Comparison of ENCODE assay signal across 36 cellular contexts in the genomic region with DNA sequence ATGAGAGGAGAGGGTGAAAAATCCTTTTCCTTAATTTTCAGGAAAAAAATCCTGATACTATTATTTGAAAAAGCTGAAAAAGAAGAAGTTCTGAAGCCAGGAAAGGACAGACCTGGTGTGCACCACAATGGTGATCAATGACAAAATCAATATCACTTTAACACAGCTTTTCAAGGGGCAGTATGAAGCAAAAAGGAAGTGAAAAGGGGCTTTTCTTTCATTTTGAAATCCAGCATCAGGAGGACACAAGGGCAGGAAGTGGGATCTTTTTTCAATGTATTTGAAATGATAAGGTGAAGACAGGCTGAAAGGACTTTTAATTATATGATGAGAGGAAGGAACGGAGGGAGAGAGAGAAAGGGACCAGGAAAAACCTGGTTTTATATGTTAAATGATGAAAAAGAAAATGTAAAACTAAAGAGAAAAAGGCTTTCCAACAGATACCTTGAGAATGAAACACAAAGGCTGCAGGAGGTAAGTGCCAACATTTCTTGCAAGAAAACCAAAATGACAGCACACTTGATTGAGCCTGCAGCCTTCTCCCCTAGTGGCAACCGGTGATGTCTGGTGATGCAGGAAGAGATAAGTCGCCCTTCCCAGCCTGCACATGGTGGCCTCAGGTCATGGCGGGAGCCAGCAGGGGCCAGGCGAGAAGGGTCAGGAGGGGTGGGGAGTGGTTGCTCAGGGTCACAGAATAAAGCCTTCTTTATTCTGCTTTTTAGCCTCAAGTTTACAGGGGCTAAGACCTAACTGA.
DNase-seq lines count a peak whose midpoint lies in the region; ATAC-seq, FAIRE-seq and TF ChIP-seq lines count a peak whose summit lies in the region.
"Had no signal": no experiment of that assay in that cellular context is flagged by ENCODE, and none has a peak within 500 bp of the region (broad histone marks: within the 10 kb centered on the region; RNA-seq: fewer than 3 reads in every experiment).

No MANE protein-coding gene starts in this region.

- H3K36me3 ChIP-seq in OCI-LY7 (ENCODE audit: insufficient read depth, low read length) (no peaks in the 10 kb centered on the region), H1 (ENCODE audit: control insufficient read depth in 2 of 4, insufficient read depth in 4 of 4, low read length in 3 of 4) (no peaks in the 10 kb centered on the region), neural progenitor cell (no peaks in the 10 kb centered on the region)
- H3K36me3 ChIP-seq: cardiac muscle cell, HAP-1, Peyer's patch, suprapubic skin had no signal

- no peak overlapping the region for H3K27ac Mint-ChIP-seq in neural progenitor cell
- H3K27ac Mint-ChIP-seq in activated CD8-positive, alpha-beta T cell treated with anti-CD3 and anti-CD28 coated beads for 36 hours: no peak overlapping the region
- no peak overlapping the region for H3K27ac Mint-ChIP-seq in activated T-helper 17 cell treated with anti-CD3 and anti-CD28 coated beads, Interleukin-2, amount 50 U/mL, for 72 hours
- H3K27ac Mint-ChIP-seq: activated CD8-positive, alpha-beta T cell treated with anti-CD3 and anti-CD28 coated beads, Interleukin-2, amount 10 ng/mL, durations not matched to agents 7 days and 5 days; activated naive CD8-positive, alpha-beta T cell treated with anti-CD3 and anti-CD28 coated beads for 36 hours; immature natural killer cell; memory B cell had no signal

- no peak overlapping the region for H2BK20ac ChIP-seq in H1 (ENCODE audit: low read length)

- peak overlapping the region; percentile 94 for H3K27ac ChIP-seq in OCI-LY7 (ENCODE audit: low read depth, low read length, poor library complexity, severe bottlenecking)
- no peak overlapping the region for H3K27ac ChIP-seq in H1 (ENCODE audit: low read depth, low read length)
- H3K27ac ChIP-seq in neural progenitor cell: no peak overlapping the region
- H3K27ac ChIP-seq: C4-2B, cardiac muscle cell, hepatocyte, Peyer's patch, psoas muscle, suprapubic skin had no signal

- H4K8ac ChIP-seq in H1 (ENCODE audit: extremely low read depth, insufficient read depth, low read length): no peak overlapping the region

- no peak for TF ChIP-seq EP300 in H1 (IDR thresholded peaks at IDR 0.05; ENCODE audit: borderline replicate concordance in 1 of 2, low read depth in 2 of 2, low read length in 2 of 2)

- no peaks in the 10 kb centered on the region; the same call in 1 of the 2 replicates for H3K23me2 ChIP-seq in H1 (ENCODE audit: low read depth, low read length)

- no peaks in the 10 kb centered on the region for H3K9me2 ChIP-seq in OCI-LY7 (ENCODE audit: insufficient read depth, low read length)

- 73 to 100% methylated on average over 1 to 5 of the region's 5 CpGs for WGBS in H1 (ENCODE audit: extremely low coverage in 1 of 2, insufficient coverage in 1 of 2, insufficient read length in 1 of 2, insufficient replicate concordance in 2 of 2, low coverage in 1 of 2, low lambda C conversion rate in 2 of 2, missing lambda C conversion rate in 1 of 2), 2 experiments

- H3K4ac ChIP-seq in H1 (replicated peaks; ENCODE audit: insufficient read length, low read depth, low read length): no peak overlapping the region

- no peak overlapping the region for H2BK120ac ChIP-seq in H1 (replicated peaks; ENCODE audit: low read depth, low read length)

- H3K79me1 ChIP-seq in H1 (ENCODE audit: low read depth, low read length): no peaks in the 10 kb centered on the region

- H4K20me1 ChIP-seq in OCI-LY7 (ENCODE audit: insufficient read depth, low read length) (no peaks in the 10 kb centered on the region), H1 (replicated peaks in 1 of 2; ENCODE audit: control insufficient read depth in 1 of 2, insufficient read depth in 2 of 2, low read length in 2 of 2) (no peaks in the 10 kb centered on the region), neural progenitor cell (ENCODE audit: low read depth) (no peaks in the 10 kb centered on the region)

- no peaks in the 10 kb centered on the region for H3K9me3 Mint-ChIP-seq in neural progenitor cell
- no peaks in the 10 kb centered on the region for H3K9me3 Mint-ChIP-seq in activated CD8-positive, alpha-beta T cell treated with anti-CD3 and anti-CD28 coated beads for 36 hours
- peaks cover 3% of the 10 kb centered on the region for H3K9me3 Mint-ChIP-seq in activated T-helper 17 cell treated with anti-CD3 and anti-CD28 coated beads, Interleukin-2, amount 50 U/mL, for 72 hours
- H3K9me3 Mint-ChIP-seq: activated naive CD8-positive, alpha-beta T cell treated with anti-CD3 and anti-CD28 coated beads for 36 hours; memory B cell had no signal

- TF ChIP-seq RAD21 in H1 (IDR thresholded peaks at IDR 0.05 in 1 of 2, conservative IDR thresholded peaks at IDR 0.05 in 1 of 2; ENCODE audit: low read depth in 2 of 2, low read length in 2 of 2): peak in 1 of 2 experiments; percentile 31; a peak in 1 of 4 replicates

- peaks cover 51% of the 10 kb centered on the region for H3K4me1 Mint-ChIP-seq in neural progenitor cell
- no peaks in the 10 kb centered on the region for H3K4me1 Mint-ChIP-seq in activated CD8-positive, alpha-beta T cell treated with anti-CD3 and anti-CD28 coated beads for 36 hours (ENCODE audit: low read depth)
- no peaks in the 10 kb centered on the region for H3K4me1 Mint-ChIP-seq in activated T-helper 17 cell treated with anti-CD3 and anti-CD28 coated beads, Interleukin-2, amount 50 U/mL, for 72 hours
- H3K4me1 Mint-ChIP-seq: activated naive CD8-positive, alpha-beta T cell treated with anti-CD3 and anti-CD28 coated beads for 36 hours; immature natural killer cell; memory B cell had no signal

- CTCF ChIA-PET in OCI-LY7 (lab: Charles Lee; ENCODE audit: unreplicated experiment) (no interaction called here), H1 (lab: Charles Lee; ENCODE audit: partially characterized antibody) (interaction anchor here (0.7 to 3.0 kb wide), 8 partner anchors 11 to 240 kb away, joined by 3 to 16 read pairs (median 3); no protein-coding TSS in a partner anchor)
- CTCF ChIA-PET in activated CD8-positive, alpha-beta T cell treated with anti-CD3 and anti-CD28 coated beads for 36 hours (lab: Charles Lee): no interaction called here

- peak overlapping the region; percentile 76; the same call in 1 of the 2 replicates for H2AFZ ChIP-seq in OCI-LY7 (ENCODE audit: low read length)
- H2AFZ ChIP-seq in H1 (ENCODE audit: low read length): no peak overlapping the region
- H2AFZ ChIP-seq in neural progenitor cell (replicated peaks): no peak overlapping the region
- H2AFZ ChIP-seq: hepatocyte had no signal

- H2BK12ac ChIP-seq in H1 (ENCODE audit: low read depth, low read length): no peak overlapping the region

- no peaks in the 10 kb centered on the region for H3K27me3 ChIP-seq in H1 (replicated peaks in 1 of 4; ENCODE audit: control insufficient read depth in 3 of 4, extremely low read depth in 1 of 4, insufficient read depth in 3 of 4, low read length in 3 of 4)
- H3K27me3 ChIP-seq in neural progenitor cell: no peaks in the 10 kb centered on the region
- H3K27me3 ChIP-seq: cardiac muscle cell, hepatocyte, Peyer's patch had no signal

- ATAC-seq in HG02642 (IDR thresholded peaks at IDR 0.05; ENCODE audit: poor library complexity, unreplicated experiment) (no peak), HG03025 (IDR thresholded peaks at IDR 0.05; ENCODE audit: low FRiP score, unreplicated experiment) (no peak)
- ATAC-seq in activated CD8-positive, alpha-beta T cell treated with anti-CD3 and anti-CD28 coated beads for 36 hours: no peak
- no peak for ATAC-seq in activated T-helper 17 cell treated with anti-CD3 and anti-CD28 coated beads, Interleukin-2, amount 50 U/mL, for 72 hours (replicated peaks)
- ATAC-seq: activated CD8-positive, alpha-beta T cell treated with anti-CD3 and anti-CD28 coated beads, Interleukin-2, amount 10 ng/mL, durations not matched to agents 7 days and 5 days; esophagus mucosa; left lobe of liver; psoas muscle had no signal

- no peak overlapping the region for H3K4me3 ChIP-seq in GM12875 (ENCODE audit: low read depth, low read length)
- peak overlapping the region; percentile 34 for H3K4me3 ChIP-seq in OCI-LY7 (ENCODE audit: low read depth, low read length, poor library complexity, severe bottlenecking)
- H3K4me3 ChIP-seq in H1 (ENCODE audit: extremely low read depth in 1 of 4, insufficient read depth in 2 of 4, low read depth in 3 of 4, low read length in 4 of 4): no peak overlapping the region
- H3K4me3 ChIP-seq in neural progenitor cell: no peak overlapping the region
- H3K4me3 ChIP-seq: cardiac muscle cell, HAP-1, hepatocyte, Peyer's patch, psoas muscle, suprapubic skin had no signal

- TF ChIP-seq CTCF in GM12875 (IDR thresholded peaks at IDR 0.05; ENCODE audit: borderline replicate concordance, insufficient read depth, low read depth, low read length) (peak; percentile 34; the same call in 1 of the 2 replicates), OCI-LY7 (conservative IDR thresholded peaks at IDR 0.05; ENCODE audit: low read length) (0 out of 2 replicates have a peak, but pooled peaks have one; percentile 30), H1 (IDR thresholded peaks at IDR 0.05; ENCODE audit: control extremely low read depth in 1 of 3, insufficient read depth in 1 of 3, low read depth in 1 of 3, low read length in 3 of 3) (peak in 2 of 3 experiments; percentile 16 to 31; a peak in 2 of 4 replicates), neural progenitor cell (IDR thresholded peaks at IDR 0.05) (peak; percentile 6)
- TF ChIP-seq CTCF in activated CD8-positive, alpha-beta T cell treated with anti-CD3 and anti-CD28 coated beads for 36 hours (IDR thresholded peaks at IDR 0.05): no peak

- peak; percentile 75 for DNase-seq in OCI-LY7 (ENCODE audit: low spot score)
- no peak for DNase-seq in H1 (ENCODE audit: low read depth in 1 of 2, low spot score in 2 of 2)
- no peak for DNase-seq in neural progenitor cell (ENCODE audit: low spot score)
- no peak for DNase-seq in activated CD8-positive, alpha-beta T cell treated with anti-CD3 and anti-CD28 coated beads for 36 hours
- DNase-seq: activated CD8-positive, alpha-beta T cell treated with anti-CD3 and anti-CD28 coated beads, Interleukin-2, amount 10 ng/mL, durations not matched to agents 7 days and 5 days; activated effector memory CD4-positive, alpha-beta T cell treated with Interleukin-2 at 50 U/mL for 16 hours; activated naive CD8-positive, alpha-beta T cell treated with anti-CD3 and anti-CD28 coated beads for 36 hours; aorta; Caco-2; cortex of kidney; DND-41; foreskin melanocyte; immature natural killer cell; KBM-7; NCI-H1694; NCI-H2171 treated with DMSO at 0.1 percent for 48 hours; NCI-H510A treated with DMSO at 0.1 percent for 48 hours; NK-92 treated with Interleukin-12 subunit alpha and Interleukin-12 subunit beta, amount 100 ng/mL, for 24 hours; nucleus accumbens; Peyer's patch; psoas muscle; SIG-M5; stimulated activated CD4-positive, alpha-beta T cell treated with anti-CD3 and anti-CD28 coated beads, Interleukin-15, amount 100 ng/mL, for 24 hours; stimulated activated naive CD4-positive, alpha-beta T cell had no signal

- no peak for TF ChIP-seq POLR2A in H1 (IDR thresholded peaks at IDR 0.05; ENCODE audit: control extremely low read depth in 1 of 2, low read depth in 2 of 2, low read length in 2 of 2)

- no peak overlapping the region for H4K5ac ChIP-seq in H1 (ENCODE audit: insufficient read length, low read depth, low read length)

- H3K18ac ChIP-seq in H1 (ENCODE audit: extremely low read depth, low read length): no peak overlapping the region

- no peak overlapping the region for H2BK15ac ChIP-seq in H1 (ENCODE audit: low read length)

- H3K9me3 ChIP-seq in OCI-LY7 (ENCODE audit: low read length) (no peaks in the 10 kb centered on the region; the same call in 1 of the 2 replicates), H1 (ENCODE audit: insufficient read depth in 2 of 2, low read depth in 1 of 2, low read length in 1 of 2) (no peaks in the 10 kb centered on the region), neural progenitor cell (ENCODE audit: low read depth) (no peaks in the 10 kb centered on the region)
- H3K9me3 ChIP-seq: Caco-2, HAP-1, Peyer's patch, psoas muscle, suprapubic skin had no signal

- H3K9ac ChIP-seq in H1 (replicated peaks in 1 of 4; ENCODE audit: extremely low read depth in 1 of 4, low read depth in 3 of 4, low read length in 3 of 4) (no peak overlapping the region), neural progenitor cell (no peak overlapping the region)

- H3F3A ChIP-seq in neural progenitor cell (ENCODE audit: low read depth): no peaks in the 10 kb centered on the region

- H2AK5ac ChIP-seq in H1 (ENCODE audit: low read depth, low read length): no peak overlapping the region

- H3K36me3 Mint-ChIP-seq in neural progenitor cell: no peaks in the 10 kb centered on the region
- no peaks in the 10 kb centered on the region for H3K36me3 Mint-ChIP-seq in activated CD8-positive, alpha-beta T cell treated with anti-CD3 and anti-CD28 coated beads for 36 hours (ENCODE audit: low read depth)
- no peaks in the 10 kb centered on the region for H3K36me3 Mint-ChIP-seq in activated T-helper 17 cell treated with anti-CD3 and anti-CD28 coated beads, Interleukin-2, amount 50 U/mL, for 72 hours (ENCODE audit: low read depth)
- H3K36me3 Mint-ChIP-seq: activated naive CD8-positive, alpha-beta T cell treated with anti-CD3 and anti-CD28 coated beads for 36 hours; immature natural killer cell; memory B cell had no signal

- H3K79me2 ChIP-seq in OCI-LY7 (ENCODE audit: insufficient read depth, low read depth, low read length) (no peaks in the 10 kb centered on the region), H1 (ENCODE audit: control insufficient read depth in 1 of 2, insufficient read depth in 2 of 2, low read length in 2 of 2) (no peaks in the 10 kb centered on the region), neural progenitor cell (ENCODE audit: low read depth) (no peaks in the 10 kb centered on the region)
- H3K79me2 ChIP-seq: hepatocyte had no signal

- no peak for FAIRE-seq in H1 (lab: Jason Lieb, UNC)

- intact Hi-C loops in OCI-LY7 (cut with micrococcal nuclease; ENCODE audit: unreplicated experiment): loop anchor here (2.0 to 5.0 kb wide), 4 partner anchors 33 to 872 kb away; no protein-coding TSS in a partner anchor
- intact Hi-C loops in activated CD8-positive, alpha-beta T cell treated with anti-CD3 and anti-CD28 coated beads for 36 hours (cut with micrococcal nuclease): no loop called here

- H3K27me3 Mint-ChIP-seq in neural progenitor cell (ENCODE audit: insufficient read depth, low read depth): peaks cover 2% of the 10 kb centered on the region
- H3K27me3 Mint-ChIP-seq in activated CD8-positive, alpha-beta T cell treated with anti-CD3 and anti-CD28 coated beads for 36 hours: peaks cover 6% of the 10 kb centered on the region
- H3K27me3 Mint-ChIP-seq in activated T-helper 17 cell treated with anti-CD3 and anti-CD28 coated beads, Interleukin-2, amount 50 U/mL, for 72 hours: no peaks in the 10 kb centered on the region
- H3K27me3 Mint-ChIP-seq: memory B cell had no signal

- no peak overlapping the region for H2BK5ac ChIP-seq in H1 (ENCODE audit: low read depth, low read length)

- H3K4me2 ChIP-seq in OCI-LY7 (ENCODE audit: low read length): peak overlapping the region; percentile 60
- H3K4me2 ChIP-seq in H1 (ENCODE audit: insufficient read depth in 1 of 2, low read depth in 2 of 2, low read length in 2 of 2): no peak overlapping the region
- H3K4me2 ChIP-seq in neural progenitor cell: no peak overlapping the region
- H3K4me2 ChIP-seq: hepatocyte had no signal

- H3K4me3 Mint-ChIP-seq in neural progenitor cell: no peak overlapping the region
- H3K4me3 Mint-ChIP-seq in activated CD8-positive, alpha-beta T cell treated with anti-CD3 and anti-CD28 coated beads for 36 hours: no peak overlapping the region
- no peak overlapping the region for H3K4me3 Mint-ChIP-seq in activated T-helper 17 cell treated with anti-CD3 and anti-CD28 coated beads, Interleukin-2, amount 50 U/mL, for 72 hours
- H3K4me3 Mint-ChIP-seq: activated CD8-positive, alpha-beta T cell treated with anti-CD3 and anti-CD28 coated beads, Interleukin-2, amount 10 ng/mL, durations not matched to agents 7 days and 5 days; activated naive CD8-positive, alpha-beta T cell treated with anti-CD3 and anti-CD28 coated beads for 36 hours; immature natural killer cell; memory B cell had no signal

- BruUV-seq in OCI-LY7 (replicated peaks; lab: Mats Ljungman, UMichigan): no TSS peak

- H3K14ac ChIP-seq in H1 (ENCODE audit: insufficient read length): no peak overlapping the region

- H3K23ac ChIP-seq in H1 (ENCODE audit: insufficient read length): no peak overlapping the region

- H3K4me1 ChIP-seq in OCI-LY7 (ENCODE audit: insufficient read depth, low read length, poor library complexity, severe bottlenecking): peaks cover 95% of the 10 kb centered on the region
- H3K4me1 ChIP-seq in H1 (replicated peaks in 1 of 4; ENCODE audit: control insufficient read depth in 3 of 4, insufficient read depth in 4 of 4, low read length in 3 of 4): peaks cover 0 to 7% (median 0%) of the 10 kb centered on the region in 4 experiments; a peak in 5 of 7 replicates
- peaks cover 6% of the 10 kb centered on the region for H3K4me1 ChIP-seq in neural progenitor cell
- H3K4me1 ChIP-seq: Caco-2, HAP-1, Peyer's patch, psoas muscle, suprapubic skin had no signal

- H4K91ac ChIP-seq in H1 (replicated peaks; ENCODE audit: insufficient read length, low read length): no peak overlapping the region

- POLR2A ChIA-PET in OCI-LY7 (lab: Charles Lee): interaction anchor here (0.7 to 4.8 kb wide), 8 partner anchors 14 to 237 kb away, joined by 3 to 21 read pairs (median 5); a partner anchor contains a TSS
- POLR2A ChIA-PET in H1 (lab: Charles Lee; ENCODE audit: partially characterized antibody): interaction anchor here (1.0 kb wide), 1 partner anchor 236 kb away, joined by 3 read pairs; no protein-coding TSS in a partner anchor
- POLR2A ChIA-PET in activated CD8-positive, alpha-beta T cell treated with anti-CD3 and anti-CD28 coated beads for 36 hours (lab: Charles Lee): no interaction called here

- H3K56ac ChIP-seq in H1 (replicated peaks; ENCODE audit: insufficient read length, low read depth, low read length): no peak overlapping the region
